In the genomic region with DNA sequence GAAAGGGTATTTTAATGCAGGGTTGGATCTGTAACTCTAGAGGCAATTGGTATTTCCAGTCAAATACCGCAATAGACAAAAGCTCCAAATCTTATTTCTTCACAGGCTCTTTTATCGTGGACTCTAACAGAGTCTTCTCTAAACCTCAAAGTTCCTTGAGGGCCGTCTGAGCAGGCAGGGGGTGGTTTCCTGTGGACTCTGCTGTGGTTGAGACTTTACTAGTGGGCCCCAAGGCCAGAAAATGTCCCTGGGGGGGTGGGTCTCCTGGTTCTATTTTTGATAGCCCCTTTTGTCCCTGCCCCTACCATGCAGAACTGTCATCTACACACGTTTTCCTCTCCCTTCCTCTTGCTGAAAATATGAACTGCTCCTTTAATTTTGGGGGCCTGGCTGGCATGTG, we compare ENCODE assay signal across 25 cellular contexts.
"Had no signal": no experiment of that assay in that cellular context is flagged by ENCODE, and none has a peak within 500 bp of the region (broad histone marks: within the 10 kb centered on the region; RNA-seq: fewer than 3 reads in every experiment).

No MANE protein-coding gene starts in this region.

- H3K9me3 ChIP-seq: colonic mucosa, esophagus squamous epithelium, lower lobe of right lung, ovary, psoas muscle, sigmoid colon, thoracic aorta, upper lobe of left lung, vagina had no signal

- H3K36me3 ChIP-seq: colonic mucosa, esophagus squamous epithelium, lower lobe of right lung, ovary, sigmoid colon, thoracic aorta, tibial nerve, upper lobe of left lung, vagina had no signal

- H3K27me3 ChIP-seq: colonic mucosa, ovary, sigmoid colon, tibial nerve, upper lobe of left lung, vagina had no signal

- ATAC-seq: left ventricle myocardium superior; lower lobe of right lung; naive thymus-derived CD8-positive, alpha-beta T cell; psoas muscle; right cardiac atrium; stimulated activated naive B cell treated with anti-CD40 and anti-IgM and Interleukin-4, amounts not matched to agents 10 μg/mL and 1 μg/mL and 100 μg/mL, for 72 hours had no signal

- H3K27ac ChIP-seq: colonic mucosa, lower lobe of right lung, ovary, psoas muscle, thoracic aorta, tibial nerve, upper lobe of left lung, vagina had no signal

- H3K4me3 ChIP-seq: colonic mucosa, esophagus squamous epithelium, lower lobe of right lung, ovary, psoas muscle, sigmoid colon, thoracic aorta, tibial nerve, upper lobe of left lung, vagina had no signal

- DNase-seq: effector CD8-positive, alpha-beta T cell; erythroblast; esophagus squamous epithelium; foreskin melanocyte; hypothalamus; immature natural killer cell; islet precursor cell; kidney glomerular epithelial cell; left ventricle myocardium superior; lower lobe of right lung; naive thymus-derived CD8-positive, alpha-beta T cell; nephron progenitor cell; nucleus accumbens; ovary; posterior cingulate gyrus; psoas muscle; right cardiac atrium; sigmoid colon; stimulated activated CD4-positive, alpha-beta T cell treated with anti-CD3 and anti-CD28 coated beads, Interleukin-2, amount 100 ng/mL, for 48 hours; stimulated activated naive B cell treated with anti-CD40 and anti-IgM and Interleukin-4, amounts not matched to agents 10 μg/mL and 1 μg/mL and 100 μg/mL, for 72 hours; upper lobe of left lung had no signal

- H3K4me1 ChIP-seq: colonic mucosa, lower lobe of right lung, psoas muscle, upper lobe of left lung had no signal
